18 cellular contexts compared by ENCODE assay signal in the genomic region with DNA sequence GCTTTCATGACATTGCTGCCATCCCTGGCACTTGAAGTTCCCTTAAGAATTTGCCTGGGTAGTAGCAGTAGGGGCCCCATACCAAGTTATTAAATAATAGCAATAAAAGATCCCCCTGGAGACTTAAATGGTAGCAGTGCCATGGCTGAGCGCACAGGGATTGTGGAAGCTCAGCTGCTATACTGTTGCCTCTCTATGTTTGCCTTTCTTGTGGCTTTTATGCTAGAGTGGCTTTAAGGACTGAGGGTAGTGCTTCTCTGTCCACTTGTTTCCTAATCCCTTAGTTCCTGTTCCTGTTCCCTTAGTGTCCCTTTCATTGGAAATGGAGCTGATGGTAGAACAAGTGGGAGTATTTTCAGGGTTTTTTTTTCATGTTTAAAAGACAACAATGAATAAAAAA. TPM values are rescaled to one million over a fixed set of nuclear protein-coding genes. Genes with fewer than 3 reads are reported as not detected.
DNase-seq lines count a peak whose midpoint lies in the region; ATAC-seq and TF ChIP-seq lines count a peak whose summit lies in the region.
"Had no signal": no experiment of that assay in that cellular context is flagged by ENCODE, and none has a peak within 500 bp of the region (broad histone marks: within the 10 kb centered on the region; RNA-seq: fewer than 3 reads in every experiment).

No MANE protein-coding gene starts in this region.

- intact Hi-C loops in lower lobe of right lung (cut with DNase I) (no loop called here), CD14-positive monocyte (cut with micrococcal nuclease) (loop anchor here in 1 of 2 donors (10.0 kb wide), 1 partner anchor 263 kb away; no protein-coding TSS in a partner anchor)

- CTCF ChIA-PET in GM10248 (lab: Yijun Ruan, JAX): interaction anchor here (0.9 to 1.1 kb wide), 2 partner anchors 15 to 21 kb away, joined by 3 to 4 read pairs; no protein-coding TSS in a partner anchor

- peak overlapping the region in 1 of 7 donors; percentile 42 for H3K27ac Mint-ChIP-seq in CD14-positive monocyte
- H3K27ac Mint-ChIP-seq: activated T-helper 1 cell treated with anti-CD3 and anti-CD28 coated beads, Interleukin-12 subunit alpha, Interleukin-12 subunit beta, Interleukin-2, Interleukin-4 antibody, amounts not matched to agents 30 ng/mL and 10 ng/mL and 1 ng/mL, durations not matched to agents 14 hours and 24 hours and 36 hours; mesothelial cell of epicardium; T-helper 1 cell treated with Interleukin-12 subunit alpha and Interleukin-12 subunit beta and Interleukin-4 antibody, amounts not matched to agents 30 μg/mL and 1 μg/mL, for 36 hours had no signal

- no peaks in the 10 kb centered on the region for H3K27me3 ChIP-seq in lower lobe of right lung (ENCODE audit: low read depth)
- H3K27me3 ChIP-seq: BE2C had no signal

- ATAC-seq in lower lobe of right lung: peak; percentile 76 to 77
- ATAC-seq in stimulated activated naive CD8-positive, alpha-beta T cell treated with anti-CD3 and anti-CD28 coated beads, Interleukin-15, Interleukin-2, amounts not matched to agents 100 U/mL and 50 U/mL, for 24 hours: no peak

- peaks cover 7% of the 10 kb centered on the region for H3K4me1 ChIP-seq in lower lobe of right lung

- no peak overlapping the region for H3K4me3 Mint-ChIP-seq in CD14-positive monocyte
- H3K4me3 Mint-ChIP-seq: activated T-helper 1 cell treated with anti-CD3 and anti-CD28 coated beads, Interleukin-12 subunit alpha, Interleukin-12 subunit beta, Interleukin-2, Interleukin-4 antibody, amounts not matched to agents 30 ng/mL and 10 ng/mL and 1 ng/mL, durations not matched to agents 14 hours and 24 hours and 36 hours; mesothelial cell of epicardium; T-helper 1 cell treated with Interleukin-12 subunit alpha and Interleukin-12 subunit beta and Interleukin-4 antibody, amounts not matched to agents 30 μg/mL and 1 μg/mL, for 36 hours had no signal

- TF ChIP-seq CTCF in lower lobe of right lung (IDR thresholded peaks at IDR 0.05) (no peak), CD14-positive monocyte (IDR thresholded peaks at IDR 0.05) (no peak), GM10248 (IDR thresholded peaks at IDR 0.05; ENCODE audit: control extremely low read depth, extremely low read depth, low read depth, missing control alignments) (no peak)

- H3K4me3 ChIP-seq in lower lobe of right lung: no peak overlapping the region
- H3K4me3 ChIP-seq: HAP-1 had no signal

- no peak overlapping the region for H3K27ac ChIP-seq in lower lobe of right lung

- no peaks in the 10 kb centered on the region for H3K27me3 Mint-ChIP-seq in CD14-positive monocyte (ENCODE audit: low read depth in 3 of 3)

- H3K4me1 Mint-ChIP-seq in CD14-positive monocyte: peaks cover 6% of the 10 kb centered on the region

- DNase-seq in DMS153 (lab: John Stamatoyannopoulos, UW): peak; percentile 79
- DNase-seq in NCI-H1092 (lab: John Stamatoyannopoulos, UW): peak; percentile 76
- peak; percentile 88 for DNase-seq in NCI-H526 treated with DMSO at 0.1 percent for 48 hours (lab: John Stamatoyannopoulos, UW)
- DNase-seq in lower lobe of right lung: no peak
- DNase-seq in CD14-positive monocyte (ENCODE audit: low spot score): no peak
- DNase-seq in GM10248 (ENCODE audit: extremely low spot score): no peak
- no peak for DNase-seq in stimulated activated naive CD8-positive, alpha-beta T cell treated with anti-CD3 and anti-CD28 coated beads, Interleukin-15, Interleukin-2, amounts not matched to agents 100 U/mL and 50 U/mL, for 24 hours
- DNase-seq in foreskin melanocyte: no peak
- DNase-seq: activated CD4-positive, alpha-beta T cell treated with anti-CD3 and anti-CD28 coated beads for 48 hours; BE2C; GDM1; NCI-H1048; OCI-M1 had no signal

- H3K36me3 ChIP-seq in lower lobe of right lung: peaks cover 91% of the 10 kb centered on the region

- H3K9me3 Mint-ChIP-seq in CD14-positive monocyte: no peaks in the 10 kb centered on the region
- H3K9me3 Mint-ChIP-seq: activated T-helper 1 cell treated with anti-CD3 and anti-CD28 coated beads, Interleukin-12 subunit alpha, Interleukin-12 subunit beta, Interleukin-2, Interleukin-4 antibody, amounts not matched to agents 30 ng/mL and 10 ng/mL and 1 ng/mL, durations not matched to agents 14 hours and 24 hours and 36 hours; mesothelial cell of epicardium; T-helper 1 cell treated with Interleukin-12 subunit alpha and Interleukin-12 subunit beta and Interleukin-4 antibody, amounts not matched to agents 30 μg/mL and 1 μg/mL, for 36 hours had no signal

- H3K36me3 Mint-ChIP-seq in CD14-positive monocyte: peaks cover 72 to 85% of the 10 kb centered on the region in 2 donors

- POLR2A ChIA-PET in GM10248 (lab: Yijun Ruan, JAX): no interaction called here

- no peaks in the 10 kb centered on the region for H3K9me3 ChIP-seq in lower lobe of right lung
- H3K9me3 ChIP-seq: BE2C, HAP-1 had no signal

RNA-seq across cellular contexts. Expression of gene NCF2, which starts 42.1 kb away (rescaled TPM):
- total RNA-seq in lower lobe of right lung: 211 TPM
- 100 to 1,000 TPM; 557 to 697 TPM for polyA plus RNA-seq in CD14-positive monocyte
- total RNA-seq: fibroblast of villous mesenchyme, mesothelial cell of epicardium had no signal

Comparison
In these comparisons a context has a peak if more than half of its experiments do, and no peak if none do; other contexts are left out.
1. DNase-seq: peak in DMS153 (single experiment), NCI-H1092 (single experiment) and NCI-H526 treated with DMSO at 0.1 percent for 48 hours (single experiment); none in lower lobe of right lung (single experiment), CD14-positive monocyte (single experiment), GM10248 (single experiment), stimulated activated naive CD8-positive, alpha-beta T cell treated with anti-CD3 and anti-CD28 coated beads, Interleukin-15, Interleukin-2, amounts not matched to agents 100 U/mL and 50 U/mL, for 24 hours (single experiment) and foreskin melanocyte (single experiment).